Comparison of ENCODE assay signal across 27 cellular contexts in genomic region chr7:6261699-6262098, GRCh38. TPM values are rescaled to one million over a fixed set of nuclear protein-coding genes. Genes with fewer than 3 reads are reported as not detected.
DNase-seq lines count a peak whose midpoint lies in the region; ATAC-seq and TF ChIP-seq lines count a peak whose summit lies in the region.
"Had no signal": no experiment of that assay in that cellular context is flagged by ENCODE, and none has a peak within 500 bp of the region (broad histone marks: within the 10 kb centered on the region; RNA-seq: fewer than 3 reads in every experiment).

No MANE protein-coding gene starts in this region.

- no peaks in the 10 kb centered on the region for H3K27me3 ChIP-seq in GM23248 (replicated peaks; ENCODE audit: insufficient read depth)
- H3K27me3 ChIP-seq in lower lobe of right lung (ENCODE audit: low read depth) = no peaks in the 10 kb centered on the region
- H3K27me3 ChIP-seq in stomach = no peaks in the 10 kb centered on the region
- no peaks in the 10 kb centered on the region for H3K27me3 ChIP-seq in thyroid gland
- H3K27me3 ChIP-seq: MG63, neutrophil, upper lobe of right lung had no signal

- peaks cover 55% of the 10 kb centered on the region for H3K4me1 ChIP-seq in GM23248 (ENCODE audit: insufficient read depth)
- peaks cover 51% of the 10 kb centered on the region for H3K4me1 ChIP-seq in lower lobe of right lung
- H3K4me1 ChIP-seq in stomach = peaks cover 35 to 90% (median 71%) of the 10 kb centered on the region in 4 donors
- peaks cover 21 to 39% of the 10 kb centered on the region in 2 donors for H3K4me1 ChIP-seq in thyroid gland

- H3K27ac ChIP-seq in GM23248 (no peak overlapping the region), VCaP (peak overlapping the region; percentile 98; the same call in 1 of the 2 replicates), lower lobe of right lung (peak overlapping the region; percentile 40), stomach (peak overlapping the region in 3 of 5 donors; percentile 54 to 63 (median 62)), thyroid gland (peak overlapping the region in 1 of 3 donors; percentile 71)
- H3K27ac ChIP-seq: KMS-11, neutrophil, WERI-Rb-1 had no signal

- H3K9me3 ChIP-seq in GM23248 (ENCODE audit: low read depth) = no peaks in the 10 kb centered on the region
- H3K9me3 ChIP-seq in lower lobe of right lung = no peaks in the 10 kb centered on the region
- H3K9me3 ChIP-seq in stomach = no peaks in the 10 kb centered on the region
- H3K9me3 ChIP-seq in thyroid gland = no peaks in the 10 kb centered on the region
- H3K9me3 ChIP-seq: neutrophil, upper lobe of right lung had no signal

- TF ChIP-seq EP300 in stomach (IDR thresholded peaks at IDR 0.05) = no peak

- in situ Hi-C loops in GM23248 (cut with MboI) = no loop called here
- in situ Hi-C loops in KBM-7 (cut with MboI; ENCODE audit: low pct_unique_long_range_greater_than_20kb, low sequenced_read_pairs) = no loop called here

- H3K36me3 ChIP-seq in GM23248 (ENCODE audit: low read depth) (no peaks in the 10 kb centered on the region), lower lobe of right lung (no peaks in the 10 kb centered on the region), stomach (no peaks in the 10 kb centered on the region), thyroid gland (no peaks in the 10 kb centered on the region)
- H3K36me3 ChIP-seq: MG63, neutrophil, upper lobe of right lung, WERI-Rb-1 had no signal

- intact Hi-C loops in lower lobe of right lung (cut with DNase I) (no loop called here), stomach (cut with DNase I; ENCODE audit: low total_unique reads) (loop anchor here (10.0 kb wide), 1 partner anchor 47 kb away; no protein-coding TSS in a partner anchor), thyroid gland (cut with DNase I) (loop anchor here (10.0 kb wide), 1 partner anchor 63 kb away; no protein-coding TSS in a partner anchor)

- no peak for TF ChIP-seq POLR2A in stomach (IDR thresholded peaks at IDR 0.05)
- TF ChIP-seq POLR2A in thyroid gland (IDR thresholded peaks at IDR 0.05) = no peak

- TF ChIP-seq CTCF in VCaP (conservative IDR thresholded peaks at IDR 0.05) = no peak
- no peak for TF ChIP-seq CTCF in lower lobe of right lung (IDR thresholded peaks at IDR 0.05)
- TF ChIP-seq CTCF in stomach (IDR thresholded peaks at IDR 0.05) = no peak
- TF ChIP-seq CTCF in thyroid gland (IDR thresholded peaks at IDR 0.05) = no peak

- ATAC-seq in lower lobe of right lung (no peak), HG03521 (IDR thresholded peaks at IDR 0.05; ENCODE audit: unreplicated experiment) (no peak)
- ATAC-seq: PC-3, sciatic nerve, upper lobe of right lung had no signal

- H3F3A ChIP-seq in GM23248 (ENCODE audit: insufficient read depth) = peaks cover 34% of the 10 kb centered on the region

- peaks cover 98% of the 10 kb centered on the region for H3K79me2 ChIP-seq in GM23248 (ENCODE audit: insufficient read depth)

- H3K4me3 ChIP-seq in GM23248 = no peak overlapping the region
- H3K4me3 ChIP-seq in lower lobe of right lung = no peak overlapping the region
- no peak overlapping the region for H3K4me3 ChIP-seq in stomach
- H3K4me3 ChIP-seq in thyroid gland (replicated peaks in 1 of 3) = no peak overlapping the region
- H3K4me3 ChIP-seq: MG63, upper lobe of right lung had no signal

- no peaks in the 10 kb centered on the region; the same call in 1 of the 2 replicates for H4K20me1 ChIP-seq in GM23248 (ENCODE audit: insufficient read depth)

- no peak overlapping the region for H2AFZ ChIP-seq in GM23248

- DNase-seq in GM23248 = no peak
- no peak for DNase-seq in lower lobe of right lung
- no peak for DNase-seq in stomach
- no peak for DNase-seq in KBM-7
- no peak for DNase-seq in NCI-H446 treated with DMSO at 0.1 percent for 48 hours (lab: John Stamatoyannopoulos, UW)
- no peak for DNase-seq in thyroid gland
- DNase-seq: activated CD4-positive, alpha-beta T cell treated with anti-CD3 and anti-CD28 coated beads for 4 hours; effector CD4-positive, alpha-beta T cell; GOT3; immature natural killer cell; MG63; NCI-H2029 treated with DMSO at 0.1 percent for 48 hours; NCI-H526; NK-92 treated with Interleukin-12 subunit alpha and Interleukin-12 subunit beta, amount 100 ng/mL, for 24 hours; PC-3; SHP77; stimulated activated CD4-positive, alpha-beta T cell treated with anti-CD3 and anti-CD28 coated beads, Interleukin-15, amount 100 ng/mL, for 24 hours; stimulated activated CD4-positive, alpha-beta T cell treated with anti-CD3 and anti-CD28 coated beads, Interleukin-4, amount 100 ng/mL, for 4 hours; SW 1271; T-helper 9 cell; upper lobe of right lung; WERI-Rb-1 had no signal

- peak overlapping the region; percentile 27 for H3K4me2 ChIP-seq in GM23248 (ENCODE audit: unreplicated experiment)
- H3K4me2 ChIP-seq: KMS-11 had no signal

- 74 to 84% methylated on average over 2 of the region's 2 CpGs for WGBS in GM23248 (ENCODE audit: low coverage in 1 of 2, low lambda C conversion rate in 2 of 2, missing lambda C conversion rate in 2 of 2), 2 experiments
- WGBS in stomach, 5 donors = 76 to 88% (median 83%) methylated on average over 2 of the region's 2 CpGs
- 77 to 84% methylated on average over 2 of the region's 2 CpGs for WGBS in thyroid gland, 2 donors

- H3K9me2 ChIP-seq in GM23248 (ENCODE audit: insufficient read depth) = no peaks in the 10 kb centered on the region

- H3K9ac ChIP-seq in GM23248 = no peak overlapping the region
- H3K9ac ChIP-seq: KMS-11 had no signal

RNA-seq across cellular contexts. Expression of gene CYTH3, which starts 10.7 kb away (rescaled TPM):
- total RNA-seq in GM23248 (2014; rRNA removed; shearing (Covaris generic)) = 45.5 and 47.1 TPM in 2 replicates
- polyA plus RNA-seq in GM23248 (2016; fragmentation: Nextera tagmentation; extraction: Ambion mirVana) = 33.3 and 34.2 TPM in 2 replicates
- total RNA-seq in lower lobe of right lung = 26.1 TPM
- 10 to 100 TPM; 13.3 to 33.8 (median 19.0) TPM for total RNA-seq in stomach
- polyA plus RNA-seq in stomach = 10 to 100 TPM in 2 of 3 donors, 1 to 10 TPM in 1; 5.1 to 17.0 (median 11.1) TPM
- 10 to 100 TPM; 41.0 to 75.5 (median 56.7) TPM for total RNA-seq in thyroid gland
